10 cellular contexts compared by ENCODE assay signal in genomic region chr3:152235709-152236298, GRCh38. TPM values are rescaled to one million over a fixed set of nuclear protein-coding genes. Genes with fewer than 3 reads are reported as not detected.
DNase-seq lines count a peak whose midpoint lies in the region; ATAC-seq, FAIRE-seq and TF ChIP-seq lines count a peak whose summit lies in the region.
"Had no signal": no experiment of that assay in that cellular context is flagged by ENCODE, and none has a peak within 500 bp of the region (broad histone marks: within the 10 kb centered on the region; RNA-seq: fewer than 3 reads in every experiment).

No MANE protein-coding gene starts in this region.

- peak; percentile 92 for FAIRE-seq in A549 (lab: Jason Lieb, UNC)
- peak; percentile 54 for FAIRE-seq in GM19239 (lab: Jason Lieb, UNC)

- no peak for TF ChIP-seq POLR2A in A549 (IDR thresholded peaks at IDR 0.05; ENCODE audit: low read length)

- H3K4me1 ChIP-seq in A549: peaks cover 20% of the 10 kb centered on the region

- TF ChIP-seq CTCF in A549 (IDR thresholded peaks at IDR 0.05) (no peak), nephron progenitor cell (IDR thresholded peaks at IDR 0.05) (no peak)

- ATAC-seq in A549: peak; percentile 54 to 90; a peak in 4 of 6 replicates

- no peak overlapping the region for H3K4me3 ChIP-seq in A549

- H3K36me3 Mint-ChIP-seq in nephron progenitor cell (ENCODE audit: low read depth): no peaks in the 10 kb centered on the region

- POLR2A ChIA-PET in A549 (lab: Yijun Ruan, JAX): interaction anchor here (1.1 kb wide), 1 partner anchor 33 kb away, joined by 6 read pairs; no protein-coding TSS in a partner anchor

- H3K4me3 Mint-ChIP-seq in nephron progenitor cell: no peak overlapping the region

- no peaks in the 10 kb centered on the region for H3K9me3 ChIP-seq in A549

- peaks cover 3% of the 10 kb centered on the region for H3K4me1 Mint-ChIP-seq in nephron progenitor cell

- H3K27me3 Mint-ChIP-seq in nephron progenitor cell (ENCODE audit: low read depth, poor library complexity): no peaks in the 10 kb centered on the region
- H3K27me3 Mint-ChIP-seq: activated B cell treated with CpG ODN at 0.5 μM for 24 hours had no signal

- no peaks in the 10 kb centered on the region for H3K9me3 Mint-ChIP-seq in nephron progenitor cell
- H3K9me3 Mint-ChIP-seq: activated B cell treated with CpG ODN at 0.5 μM for 24 hours had no signal

- DNase-seq in A549 (ENCODE audit: low read depth in 1 of 2, low spot score in 1 of 2) (peak; percentile 36 to 80), GM19239 (ENCODE audit: insufficient read length, low spot score) (no peak), OCI-M1 (lab: John Stamatoyannopoulos, UW) (peak; percentile 76), epithelial cell of prostate (ENCODE audit: low read depth, low spot score) (no peak), ureter (ENCODE audit: low spot score) (no peak), superior temporal gyrus (ENCODE audit: extremely low spot score) (no peak), iPS-NIHi7 (ENCODE audit: extremely low spot score) (no peak), nephron progenitor cell (no peak)
- DNase-seq: activated B cell treated with CpG ODN at 0.5 μM for 24 hours, NCI-H446 had no signal

- TF ChIP-seq EP300 in A549 (IDR thresholded peaks at IDR 0.05): no peak

- 0% methylated on average over 1 of the region's 1 CpG for whole genome bisulfite sequencing in A549 (ENCODE audit: missing lambda C conversion rate)

- H3K27ac Mint-ChIP-seq in nephron progenitor cell: no peak overlapping the region

- TF ChIP-seq RAD21 in A549 (conservative IDR thresholded peaks at IDR 0.05 in 1 of 2, IDR thresholded peaks at IDR 0.05 in 1 of 2): no peak

- H3K4me2 ChIP-seq in A549: peak overlapping the region; percentile 61

- CTCF ChIA-PET in A549 (lab: Yijun Ruan, JAX): no interaction called here

- peak overlapping the region; percentile 63 to 79 for H3K27ac ChIP-seq in A549
- peak overlapping the region; percentile 21 for H3K27ac ChIP-seq in epithelial cell of prostate

TF ChIP-seq in A549, 52 proteins besides CTCF, POLR2A, EP300 and RAD21:
- TF ChIP-seq USF2 (IDR thresholded peaks at IDR 0.05) (peak; percentile 23; the same call in 1 of the 2 replicates), NFE2L2 (conservative IDR thresholded peaks at IDR 0.05; ENCODE audit: low read length) (peak; percentile 66; the same call in 1 of the 2 replicates), MAX (IDR thresholded peaks at IDR 0.05) (0 out of 2 replicates have a peak, but pooled peaks have one; percentile 44), NPAS2 (CRISPR knock-in tag; IDR thresholded peaks at IDR 0.05; ENCODE audit: borderline replicate concordance) (no peak), FOSL2 (IDR thresholded peaks at IDR 0.05) (no peak), FOSL2 (CRISPR knock-in tag; IDR thresholded peaks at IDR 0.05) (peak; percentile 53), RNF2 (IDR thresholded peaks at IDR 0.05; ENCODE audit: borderline replicate concordance, low read depth) (no peak), CEBPB (IDR thresholded peaks at IDR 0.05) (no peak), HDAC2 (IDR thresholded peaks at IDR 0.05) (no peak), RCOR1 (IDR thresholded peaks at IDR 0.05; ENCODE audit: low read depth, low read length) (no peak), SMC3 (IDR thresholded peaks at IDR 0.05) (no peak), ZNF302 (CRISPR knock-in tag; IDR thresholded peaks at IDR 0.05) (peak; percentile 10; the same call in 1 of the 2 replicates), MAFK (IDR thresholded peaks at IDR 0.05; ENCODE audit: partially characterized antibody) (peak; percentile 96), PHF8 (IDR thresholded peaks at IDR 0.05; ENCODE audit: borderline replicate concordance, low read depth) (no peak), BHLHE40 (IDR thresholded peaks at IDR 0.05; ENCODE audit: low read depth, low read length) (0 out of 2 replicates have a peak, but pooled peaks have one; percentile 32), HOXB13 (CRISPR knock-in tag; IDR thresholded peaks at IDR 0.05; ENCODE audit: low read depth) (no peak), GATA3 (IDR thresholded peaks at IDR 0.05; ENCODE audit: borderline replicate concordance) (peak; percentile 37; the same call in 1 of the 2 replicates)

RNA-seq across cellular contexts. Expression of gene MBNL1, which starts 32.9 kb away (rescaled TPM):
- 92.5 and 114 TPM in 2 replicates for polyA plus RNA-seq in A549 (2011; rRNA removed)
- 38.1 and 53.4 TPM in 2 replicates for polyA plus RNA-seq in A549 (2012; cell fraction: cytosol; rRNA removed)
- 23.1 and 23.7 TPM in 2 replicates for polyA plus RNA-seq in A549 (2012; cell fraction: nucleus; rRNA removed)
- polyA plus RNA-seq in A549 (2017; fragmentation: RNase III; extraction: RNeasy Plus Mini Kit Qiagen cat#74134 plus additional on column Dnase treatment): 59.6 to 60.5 TPM (median 59.9 TPM) in 3 replicates
- 330 and 339 TPM in 2 replicates for polyA minus RNA-seq in A549 (2011; rRNA and poly(A)+ RNA removed)
- 223 TPM for total RNA-seq in ureter

Comparison
In these comparisons a context has a peak if more than half of its experiments do, and no peak if none do; other contexts are left out.
1. DNase-seq: peak in A549 (2 of 2) and OCI-M1 (single experiment); none in GM19239 (single experiment), epithelial cell of prostate (single experiment), ureter (single experiment), superior temporal gyrus (single experiment), iPS-NIHi7 (single experiment) and nephron progenitor cell (single experiment).